1 cellular context compared by ENCODE assay signal in the genomic region with DNA sequence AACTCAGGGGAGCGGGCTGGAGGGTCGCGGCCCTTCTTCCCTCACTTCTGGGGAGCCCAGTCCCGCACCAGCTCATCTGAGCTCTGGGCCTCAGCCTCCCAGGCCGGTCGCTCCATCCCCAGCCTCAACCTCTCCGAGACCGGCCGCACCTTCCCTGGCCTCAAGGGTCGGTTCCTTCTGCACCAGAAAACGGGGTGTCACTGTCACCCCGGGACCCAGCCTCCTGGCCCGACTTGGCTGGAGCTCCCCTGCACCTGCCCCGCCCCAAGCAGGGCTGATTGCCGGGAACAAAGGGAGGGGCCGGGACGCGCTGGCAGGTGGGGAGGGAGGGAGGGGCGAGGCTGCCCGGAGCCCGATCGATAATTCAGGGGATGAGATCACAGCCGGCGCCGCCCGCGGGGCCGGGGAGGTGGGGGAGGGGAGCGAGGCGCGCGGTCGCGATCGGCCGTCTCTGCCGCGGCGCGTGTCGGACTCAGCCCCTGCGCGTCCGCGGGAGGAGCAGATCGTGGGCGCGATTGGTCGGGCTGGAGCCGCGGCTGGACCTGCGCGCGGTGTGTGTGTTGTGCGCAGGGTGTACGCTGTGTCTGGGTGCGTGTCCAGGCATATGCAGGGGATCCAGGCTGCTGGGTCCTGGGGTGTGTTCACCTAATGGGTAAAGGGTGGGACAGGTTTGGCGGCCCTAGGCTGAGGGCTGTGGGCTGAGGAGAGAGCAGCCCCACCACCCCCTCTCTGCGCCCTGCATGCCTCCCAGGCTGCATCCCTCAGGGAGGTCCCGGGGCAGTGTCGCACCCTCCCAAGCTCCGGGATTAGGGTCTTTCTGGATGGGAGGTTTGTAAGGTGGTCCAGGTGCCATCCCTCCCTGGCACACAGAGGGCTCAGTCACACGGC.
A peak's percentile ranks its signal among the peaks of the same experiment; 100 is the strongest.
TF ChIP-seq lines count a peak whose summit lies in the region.

No MANE protein-coding gene starts in this region.

TF ChIP-seq in K562, 482 proteins besides CTCF, POLR2A, EP300 and RAD21 (continued from another document):
- TF ChIP-seq, protein P1, sequence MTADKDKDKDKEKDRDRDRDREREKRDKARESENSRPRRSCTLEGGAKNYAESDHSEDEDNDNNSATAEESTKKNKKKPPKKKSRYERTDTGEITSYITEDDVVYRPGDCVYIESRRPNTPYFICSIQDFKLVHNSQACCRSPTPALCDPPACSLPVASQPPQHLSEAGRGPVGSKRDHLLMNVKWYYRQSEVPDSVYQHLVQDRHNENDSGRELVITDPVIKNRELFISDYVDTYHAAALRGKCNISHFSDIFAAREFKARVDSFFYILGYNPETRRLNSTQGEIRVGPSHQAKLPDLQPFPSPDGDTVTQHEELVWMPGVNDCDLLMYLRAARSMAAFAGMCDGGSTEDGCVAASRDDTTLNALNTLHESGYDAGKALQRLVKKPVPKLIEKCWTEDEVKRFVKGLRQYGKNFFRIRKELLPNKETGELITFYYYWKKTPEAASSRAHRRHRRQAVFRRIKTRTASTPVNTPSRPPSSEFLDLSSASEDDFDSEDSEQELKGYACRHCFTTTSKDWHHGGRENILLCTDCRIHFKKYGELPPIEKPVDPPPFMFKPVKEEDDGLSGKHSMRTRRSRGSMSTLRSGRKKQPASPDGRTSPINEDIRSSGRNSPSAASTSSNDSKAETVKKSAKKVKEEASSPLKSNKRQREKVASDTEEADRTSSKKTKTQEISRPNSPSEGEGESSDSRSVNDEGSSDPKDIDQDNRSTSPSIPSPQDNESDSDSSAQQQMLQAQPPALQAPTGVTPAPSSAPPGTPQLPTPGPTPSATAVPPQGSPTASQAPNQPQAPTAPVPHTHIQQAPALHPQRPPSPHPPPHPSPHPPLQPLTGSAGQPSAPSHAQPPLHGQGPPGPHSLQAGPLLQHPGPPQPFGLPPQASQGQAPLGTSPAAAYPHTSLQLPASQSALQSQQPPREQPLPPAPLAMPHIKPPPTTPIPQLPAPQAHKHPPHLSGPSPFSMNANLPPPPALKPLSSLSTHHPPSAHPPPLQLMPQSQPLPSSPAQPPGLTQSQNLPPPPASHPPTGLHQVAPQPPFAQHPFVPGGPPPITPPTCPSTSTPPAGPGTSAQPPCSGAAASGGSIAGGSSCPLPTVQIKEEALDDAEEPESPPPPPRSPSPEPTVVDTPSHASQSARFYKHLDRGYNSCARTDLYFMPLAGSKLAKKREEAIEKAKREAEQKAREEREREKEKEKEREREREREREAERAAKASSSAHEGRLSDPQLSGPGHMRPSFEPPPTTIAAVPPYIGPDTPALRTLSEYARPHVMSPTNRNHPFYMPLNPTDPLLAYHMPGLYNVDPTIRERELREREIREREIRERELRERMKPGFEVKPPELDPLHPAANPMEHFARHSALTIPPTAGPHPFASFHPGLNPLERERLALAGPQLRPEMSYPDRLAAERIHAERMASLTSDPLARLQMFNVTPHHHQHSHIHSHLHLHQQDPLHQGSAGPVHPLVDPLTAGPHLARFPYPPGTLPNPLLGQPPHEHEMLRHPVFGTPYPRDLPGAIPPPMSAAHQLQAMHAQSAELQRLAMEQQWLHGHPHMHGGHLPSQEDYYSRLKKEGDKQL (CRISPR knock-in tag; IDR thresholded peaks at IDR 0.05; ENCODE audit: borderline replicate concordance), result 0 out of 2 replicates have a peak, but pooled peaks have one; percentile 51
- peak in 1 of 2 experiments; percentile 23; a peak in 1 of 4 replicates for TF ChIP-seq TRIM24 (IDR thresholded peaks at IDR 0.05)
- TF ChIP-seq ZNF134 (CRISPR knock-in tag; conservative IDR thresholded peaks at IDR 0.05), result no peak
- peak; percentile 46; the same call in 1 of the 2 replicates for TF ChIP-seq GATAD2A (IDR thresholded peaks at IDR 0.05)
- TF ChIP-seq PHF8 (IDR thresholded peaks at IDR 0.05; ENCODE audit: borderline replicate concordance, low read length), result peak; percentile 22; the same call in 1 of the 2 replicates
- 0 out of 2 replicates have a peak, but pooled peaks have one; percentile 39 for TF ChIP-seq MTA1 (IDR thresholded peaks at IDR 0.05; ENCODE audit: borderline replicate concordance)
- no peak for TF ChIP-seq CSDE1 (IDR thresholded peaks at IDR 0.05)
- peak; percentile 65 for TF ChIP-seq HMGN3 (IDR thresholded peaks at IDR 0.05; ENCODE audit: borderline replicate concordance, extremely low read depth, insufficient read length, low read depth, low read length)
- peak; percentile 59 for TF ChIP-seq CXXC5 (CRISPR knock-in tag; IDR thresholded peaks at IDR 0.05)
- TF ChIP-seq, protein P2, sequence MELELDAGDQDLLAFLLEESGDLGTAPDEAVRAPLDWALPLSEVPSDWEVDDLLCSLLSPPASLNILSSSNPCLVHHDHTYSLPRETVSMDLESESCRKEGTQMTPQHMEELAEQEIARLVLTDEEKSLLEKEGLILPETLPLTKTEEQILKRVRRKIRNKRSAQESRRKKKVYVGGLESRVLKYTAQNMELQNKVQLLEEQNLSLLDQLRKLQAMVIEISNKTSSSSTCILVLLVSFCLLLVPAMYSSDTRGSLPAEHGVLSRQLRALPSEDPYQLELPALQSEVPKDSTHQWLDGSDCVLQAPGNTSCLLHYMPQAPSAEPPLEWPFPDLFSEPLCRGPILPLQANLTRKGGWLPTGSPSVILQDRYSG (tag; conservative IDR thresholded peaks at IDR 0.05; ENCODE audit: low read depth), result no peak
- no peak for TF ChIP-seq TEAD2 (tag; IDR thresholded peaks at IDR 0.05)
TF ChIP-seq in K562: peak in this region for 39.
